10 cellular contexts compared by ENCODE assay signal in genomic region chrX:70755850-70756249, GRCh38.
A peak's percentile ranks its signal among the peaks of the same experiment; 100 is the strongest.
DNase-seq lines count a peak whose midpoint lies in the region; ATAC-seq and TF ChIP-seq lines count a peak whose summit lies in the region.
"Had no signal": no experiment of that assay in that cellular context is flagged by ENCODE, and none has a peak within 500 bp of the region (broad histone marks: within the 10 kb centered on the region; RNA-seq: fewer than 3 reads in every experiment).

No MANE protein-coding gene starts in this region.

- H4K20me1 ChIP-seq in SK-N-SH (ENCODE audit: insufficient read depth) = no peaks in the 10 kb centered on the region

- intact Hi-C loops in left cardiac atrium (cut with DNase I) = no loop called here

- H3K27me3 ChIP-seq in SK-N-SH (ENCODE audit: insufficient read depth) = no peaks in the 10 kb centered on the region

- no peak for TF ChIP-seq RAD21 in SK-N-SH (IDR thresholded peaks at IDR 0.05; ENCODE audit: low read length)

- no peaks in the 10 kb centered on the region for H3K9me2 ChIP-seq in SK-N-SH

- no peak for TF ChIP-seq EP300 in SK-N-SH (IDR thresholded peaks at IDR 0.05; ENCODE audit: borderline replicate concordance in 1 of 2, low read depth in 1 of 2, low read length in 1 of 2)

- H3K9ac ChIP-seq in SK-N-SH = no peak overlapping the region

- H3F3A ChIP-seq in SK-N-SH (replicated peaks; ENCODE audit: insufficient read depth) = no peaks in the 10 kb centered on the region

- H3K9me3 ChIP-seq in SK-N-SH = no peaks in the 10 kb centered on the region
- H3K9me3 ChIP-seq: thoracic aorta had no signal

- H3K4me2 ChIP-seq in SK-N-SH = no peak overlapping the region

- DNase-seq in ELF-1 (ENCODE audit: low read depth, low spot score) (peak; percentile 95), GM10248 (ENCODE audit: extremely low spot score) (no peak), NCI-H1436 (lab: John Stamatoyannopoulos, UW) (no peak), left cardiac atrium (no peak), SK-N-SH (no peak)
- peak; percentile 68 to 75 for DNase-seq in activated CD4-positive, alpha-beta T cell treated with anti-CD3 and anti-CD28 coated beads, Interleukin-2, amount 50 U/mL, for 48 hours
- DNase-seq in activated naive CD4-positive, alpha-beta T cell treated with anti-CD3 and anti-CD28 coated beads, Interleukin-2, amount 50 U/mL, for 72 hours (ENCODE audit: low spot score in 2 of 2) = peak in 1 of 2 donors; percentile 44
- DNase-seq in stimulated activated CD4-positive, alpha-beta T cell treated with anti-CD3 and anti-CD28 coated beads, Interleukin-2, amount 100 ng/mL, for 24 hours = peak; percentile 59 to 62
- DNase-seq: posterior cingulate gyrus had no signal

- CTCF ChIA-PET in GM10248 (lab: Yijun Ruan, JAX) (no interaction called here), SK-N-SH (lab: Yijun Ruan, JAX) (interaction anchor here (1.1 kb wide), 1 partner anchor 14 kb away, joined by 4 read pairs; no protein-coding TSS in a partner anchor)

- H3K4me3 ChIP-seq in SK-N-SH (ENCODE audit: low read depth in 2 of 2, low read length in 1 of 2) = no peak overlapping the region
- H3K4me3 ChIP-seq: thoracic aorta had no signal

- H3K36me3 Mint-ChIP-seq in activated naive CD4-positive, alpha-beta T cell treated with anti-CD3 and anti-CD28 coated beads, Interleukin-2, amount 50 U/mL, for 72 hours = peaks cover 14 to 15% of the 10 kb centered on the region in 2 donors

- no peak overlapping the region for H2AFZ ChIP-seq in SK-N-SH (ENCODE audit: low read depth)

- no peak overlapping the region for H3K27ac Mint-ChIP-seq in activated naive CD4-positive, alpha-beta T cell treated with anti-CD3 and anti-CD28 coated beads, Interleukin-2, amount 50 U/mL, for 72 hours

- TF ChIP-seq CTCF in GM10248 (IDR thresholded peaks at IDR 0.05; ENCODE audit: control extremely low read depth, extremely low read depth, low read depth, missing control alignments) = no peak
- no peak for TF ChIP-seq CTCF in SK-N-SH (IDR thresholded peaks at IDR 0.05)

- no peaks in the 10 kb centered on the region for H3K79me2 ChIP-seq in SK-N-SH (ENCODE audit: insufficient read depth)

- POLR2A ChIA-PET in GM10248 (lab: Yijun Ruan, JAX) (no interaction called here), SK-N-SH (lab: Yijun Ruan, JAX) (no interaction called here)

- no peak overlapping the region for H3K27ac ChIP-seq in SK-N-SH (ENCODE audit: low read depth in 2 of 2, low read length in 1 of 2)
- H3K27ac ChIP-seq: thoracic aorta had no signal

- peak; percentile 53 to 75 for ATAC-seq in activated naive CD4-positive, alpha-beta T cell treated with anti-CD3 and anti-CD28 coated beads, Interleukin-2, amount 50 U/mL, for 72 hours
- no peak for ATAC-seq in left cardiac atrium

- 6% methylated on average over 11 of the region's 12 CpGs for WGBS in SK-N-SH (ENCODE audit: low lambda C conversion rate)

- no peaks in the 10 kb centered on the region for H3K4me1 ChIP-seq in SK-N-SH (ENCODE audit: control insufficient read depth in 1 of 2, insufficient read depth in 2 of 2, low read depth in 1 of 2, low read length in 1 of 2)

- peaks cover 5 to 6% of the 10 kb centered on the region in 2 donors for H3K9me3 Mint-ChIP-seq in activated naive CD4-positive, alpha-beta T cell treated with anti-CD3 and anti-CD28 coated beads, Interleukin-2, amount 50 U/mL, for 72 hours

- no peaks in the 10 kb centered on the region for H3K36me3 ChIP-seq in SK-N-SH (replicated peaks in 1 of 2; ENCODE audit: control insufficient read depth in 1 of 2, insufficient read depth in 2 of 2, low read length in 1 of 2)
- H3K36me3 ChIP-seq: thoracic aorta had no signal

TF ChIP-seq in SK-N-SH, 30 proteins besides CTCF, POLR2A, EP300 and RAD21 (continues in another document):
- TF ChIP-seq ZBTB33 (IDR thresholded peaks at IDR 0.05; ENCODE audit: borderline replicate concordance, low read depth) (no peak), RCOR1 (IDR thresholded peaks at IDR 0.05; ENCODE audit: low read length) (no peak), NFIC (IDR thresholded peaks at IDR 0.05; ENCODE audit: borderline replicate concordance) (no peak), MAX (IDR thresholded peaks at IDR 0.05; ENCODE audit: low read depth) (no peak), SIN3A (IDR thresholded peaks at IDR 0.05; ENCODE audit: borderline replicate concordance, low read depth, low read length) (no peak), ELF1 (IDR thresholded peaks at IDR 0.05) (no peak), GABPA (IDR thresholded peaks at IDR 0.05; ENCODE audit: low read depth) (no peak), TAF1 (IDR thresholded peaks at IDR 0.05; ENCODE audit: borderline replicate concordance, low read depth, low read length) (no peak), CHD2 (IDR thresholded peaks at IDR 0.05; ENCODE audit: low read length, partially characterized antibody) (no peak), GATA2 (CRISPR knock-in tag; IDR thresholded peaks at IDR 0.05) (no peak), MEF2A (IDR thresholded peaks at IDR 0.05; ENCODE audit: borderline replicate concordance, low read depth) (no peak), USF1 (IDR thresholded peaks at IDR 0.05; ENCODE audit: borderline replicate concordance, low read depth) (no peak), TEAD4 (IDR thresholded peaks at IDR 0.05; ENCODE audit: borderline replicate concordance, insufficient read depth) (no peak), NRF1 (IDR thresholded peaks at IDR 0.05; ENCODE audit: low read depth, low read length) (no peak), IRF3 (IDR thresholded peaks at IDR 0.05; ENCODE audit: low read depth, low read length) (no peak), REST (IDR thresholded peaks at IDR 0.05; ENCODE audit: low read depth, low read length) (no peak), RFX5 (IDR thresholded peaks at IDR 0.05; ENCODE audit: low read length) (no peak), RXRA (IDR thresholded peaks at IDR 0.05; ENCODE audit: borderline replicate concordance, low read depth) (no peak)

Comparison
In these comparisons a context has a peak if more than half of its experiments do, and no peak if none do; other contexts are left out.
1. DNase-seq: peak in ELF-1 (single experiment), activated CD4-positive, alpha-beta T cell treated with anti-CD3 and anti-CD28 coated beads, Interleukin-2, amount 50 U/mL, for 48 hours (2 of 2) and stimulated activated CD4-positive, alpha-beta T cell treated with anti-CD3 and anti-CD28 coated beads, Interleukin-2, amount 100 ng/mL, for 24 hours (2 of 2); none in GM10248 (single experiment), NCI-H1436 (single experiment), left cardiac atrium (single experiment) and SK-N-SH (single experiment).
2. ATAC-seq: peak in activated naive CD4-positive, alpha-beta T cell treated with anti-CD3 and anti-CD28 coated beads, Interleukin-2, amount 50 U/mL, for 72 hours (2 of 2); none in left cardiac atrium (0 of 2).